9 cellular contexts compared by ENCODE assay signal in genomic region chr2:37934591-37935513, GRCh38. TPM values are rescaled to one million over a fixed set of nuclear protein-coding genes. Genes with fewer than 3 reads are reported as not detected.
DNase-seq lines count a peak whose midpoint lies in the region; ATAC-seq, FAIRE-seq and TF ChIP-seq lines count a peak whose summit lies in the region.
"Had no signal": no experiment of that assay in that cellular context is flagged by ENCODE, and none has a peak within 500 bp of the region (broad histone marks: within the 10 kb centered on the region; RNA-seq: fewer than 3 reads in every experiment).

No MANE protein-coding gene starts in this region.

- H3K4me3 Mint-ChIP-seq in naive thymus-derived CD8-positive, alpha-beta T cell, result peak overlapping the region; percentile 68 to 91 (median 81)

- H3K36me3 Mint-ChIP-seq in naive thymus-derived CD8-positive, alpha-beta T cell, result peaks cover 11 to 28% (median 16%) of the 10 kb centered on the region in 3 donors

- H3K27me3 Mint-ChIP-seq in naive thymus-derived CD8-positive, alpha-beta T cell, result no peaks in the 10 kb centered on the region

- TF ChIP-seq CTCF in pancreas (IDR thresholded peaks at IDR 0.05), result no peak

- peaks cover 0 to 39% (median 17%) of the 10 kb centered on the region in 9 donors for H3K9me3 Mint-ChIP-seq in naive thymus-derived CD8-positive, alpha-beta T cell

- peak overlapping the region; percentile 31 to 95 (median 81) for H3K27ac Mint-ChIP-seq in naive thymus-derived CD8-positive, alpha-beta T cell

- DNase-seq in NAMALWA (ENCODE audit: low spot score) (peak; percentile 68), NCI-H345 (lab: John Stamatoyannopoulos, UW) (no peak), NK-92 (lab: John Stamatoyannopoulos, UW; ENCODE audit: unreplicated experiment) (no peak), pancreas (no peak)
- DNase-seq in naive thymus-derived CD8-positive, alpha-beta T cell, result peak in 3 of 10 donors; percentile 8 to 34 (median 10)
- DNase-seq in stimulated activated CD4-positive, alpha-beta T cell treated with anti-CD3 and anti-CD28 coated beads, Interleukin-4, amount 100 ng/mL, for 4 hours, result no peak
- DNase-seq: stimulated activated CD4-positive, alpha-beta T cell treated with anti-CD3 and anti-CD28 coated beads, Interleukin-4, amount 100 ng/mL, for 1 hour had no signal

- no peaks in the 10 kb centered on the region for H3K36me3 ChIP-seq in pancreas

- H3K4me1 ChIP-seq in pancreas, result no peaks in the 10 kb centered on the region

- no peaks in the 10 kb centered on the region for H3K27me3 ChIP-seq in pancreas

- no peak overlapping the region for H3K27ac ChIP-seq in pancreas

- peaks cover 21 to 63% (median 55%) of the 10 kb centered on the region in 4 donors for H3K4me1 Mint-ChIP-seq in naive thymus-derived CD8-positive, alpha-beta T cell

- no peaks in the 10 kb centered on the region for H3K9me3 ChIP-seq in pancreas

- intact Hi-C loops in pancreas (cut with DNase I), result no loop called here

- H3K4me3 ChIP-seq in pancreas, result no peak overlapping the region

- WGBS in pancreas, 2 donors, result 67 to 71% methylated on average over 7 of the region's 7 CpGs

- no peak for FAIRE-seq in pancreas (lab: Jason Lieb, UNC)

- ATAC-seq in GM19023 (IDR thresholded peaks at IDR 0.05; ENCODE audit: unreplicated experiment) (peak; percentile 76), HG02642 (IDR thresholded peaks at IDR 0.05; ENCODE audit: poor library complexity, unreplicated experiment) (peak; percentile 90), pancreas (no peak)
- ATAC-seq in naive thymus-derived CD8-positive, alpha-beta T cell, result peak; percentile 68 to 73

- POLR2A ChIA-PET in naive thymus-derived CD8-positive, alpha-beta T cell (lab: Charles Lee), result interaction anchor here (1.3 kb wide), 1 partner anchor 10 kb away, joined by 9 read pairs; the partner anchor contains the start of gene RMDN2

RNA-seq across cellular contexts. Expression of gene RMDN2, which starts 9.8 kb away (rescaled TPM):
- 1 to 10 TPM; 5.6 to 7.1 TPM for total RNA-seq in naive thymus-derived CD8-positive, alpha-beta T cell
- polyA plus RNA-seq in naive thymus-derived CD8-positive, alpha-beta T cell, result 1 to 10 TPM; 5.8 to 6.7 (median 6.4) TPM
- total RNA-seq in pancreas, result 1 to 10 TPM; 2.4 to 5.9 (median 3.7) TPM
- 1 to 10 TPM; 2.8 to 6.6 TPM for polyA plus RNA-seq in pancreas

Comparison
In these comparisons a context has a peak if more than half of its experiments do, and no peak if none do; other contexts are left out.
1. ATAC-seq: peak in GM19023 (single experiment), HG02642 (single experiment) and naive thymus-derived CD8-positive, alpha-beta T cell (2 of 2); none in pancreas (0 of 4).